In the genomic region with DNA sequence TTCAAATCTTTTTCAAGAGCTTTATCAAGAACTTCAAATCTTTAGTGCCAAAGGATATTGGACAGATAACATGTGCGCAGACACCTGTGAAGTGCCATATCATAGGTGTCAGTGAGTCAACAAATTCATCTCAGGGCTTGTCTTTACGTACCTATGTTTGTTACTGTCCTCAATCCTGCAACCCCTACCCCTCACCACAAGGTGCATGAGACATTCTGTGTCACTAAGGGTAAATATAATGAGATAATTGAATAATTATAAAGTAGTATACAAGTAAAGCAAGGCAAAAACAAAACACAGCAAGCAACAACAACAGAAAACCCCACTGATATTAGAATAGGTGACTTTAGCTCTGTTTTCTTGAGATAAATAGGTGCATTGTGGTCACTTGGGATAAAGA, we compare ENCODE assay signal across 15 cellular contexts.
A peak's percentile ranks its signal among the peaks of the same experiment; 100 is the strongest.
DNase-seq lines count a peak whose midpoint lies in the region; ATAC-seq and TF ChIP-seq lines count a peak whose summit lies in the region.
"Had no signal": no experiment of that assay in that cellular context is flagged by ENCODE, and none has a peak within 500 bp of the region (broad histone marks: within the 10 kb centered on the region; RNA-seq: fewer than 3 reads in every experiment).

No MANE protein-coding gene starts in this region.

- H3K36me3 Mint-ChIP-seq in H9 (ENCODE audit: insufficient read depth in 1 of 3, low read depth in 3 of 3), result no peaks in the 10 kb centered on the region
- H3K36me3 Mint-ChIP-seq: CD4-positive, alpha-beta memory T cell had no signal

- H3K79me2 ChIP-seq in H9 (ENCODE audit: insufficient read depth, low read length), result no peaks in the 10 kb centered on the region

- no peak overlapping the region for H3K9ac ChIP-seq in H9 (ENCODE audit: extremely low read depth, insufficient read length, low read length)
- H3K9ac ChIP-seq: BLaER1 had no signal

- no peak overlapping the region for H4K8ac ChIP-seq in H9 (replicated peaks; ENCODE audit: insufficient read length, low read depth, low read length)

- H3K27ac ChIP-seq in H9 (ENCODE audit: insufficient read length, low read depth, low read length), result no peak overlapping the region
- H3K27ac ChIP-seq in brain microvascular endothelial cell, result no peak overlapping the region
- H3K27ac ChIP-seq in lung (ENCODE audit: low read depth in 1 of 2, low read length in 1 of 2), result no peak overlapping the region
- H3K27ac ChIP-seq: BLaER1 had no signal

- in situ Hi-C loops in brain microvascular endothelial cell (cut with HindIII; ENCODE audit: low pct_ligation_motif_present, low sequenced_read_pairs), result no loop called here

- no peak overlapping the region for H3K14ac ChIP-seq in H9 (ENCODE audit: insufficient read depth, low read length)

- H3K36me3 ChIP-seq in brain microvascular endothelial cell (replicated peaks) (no peaks in the 10 kb centered on the region), lung (ENCODE audit: control insufficient read depth in 2 of 2, insufficient read depth in 2 of 2, low read length in 2 of 2) (no peaks in the 10 kb centered on the region), mucosa of descending colon (ENCODE audit: low read depth) (no peaks in the 10 kb centered on the region)
- H3K36me3 ChIP-seq: BLaER1 had no signal

- no CpG with 5 or more reads among the region's 2 CpGs for WGBS in H9 (ENCODE audit: extremely low coverage, insufficient read length, low lambda C conversion rate)
- 58 to 79% methylated on average over 2 of the region's 2 CpGs for WGBS in lung, 2 donors

- H3T11ph ChIP-seq in H9 (ENCODE audit: low read length), result no peak overlapping the region

- peak; percentile 31 for TF ChIP-seq CTCF in H9 (conservative IDR thresholded peaks at IDR 0.05)
- TF ChIP-seq CTCF in brain microvascular endothelial cell (IDR thresholded peaks at IDR 0.05; ENCODE audit: low read depth, low read length, missing control alignments), result peak; percentile 6
- no peak for TF ChIP-seq CTCF in lung (IDR thresholded peaks at IDR 0.05; ENCODE audit: control extremely low read depth, extremely low read depth)
- no peak for TF ChIP-seq CTCF in mucosa of descending colon (IDR thresholded peaks at IDR 0.05)

- H3K27me3 ChIP-seq in H9 (ENCODE audit: insufficient read depth, low read length), result no peaks in the 10 kb centered on the region
- no peaks in the 10 kb centered on the region for H3K27me3 ChIP-seq in brain microvascular endothelial cell (replicated peaks)
- H3K27me3 ChIP-seq in lung (ENCODE audit: control insufficient read depth, insufficient read depth), result no peaks in the 10 kb centered on the region
- H3K27me3 ChIP-seq: BLaER1 had no signal

- no peaks in the 10 kb centered on the region for H3K23me2 ChIP-seq in H9 (ENCODE audit: insufficient read length, low read depth, low read length, poor library complexity, severe bottlenecking)

- intact Hi-C loops in mucosa of descending colon (cut with DNase I, micrococcal nuclease), result no loop called here

- H3K23ac ChIP-seq in H9 (ENCODE audit: insufficient read length, low read depth, low read length), result no peak overlapping the region

- no peak overlapping the region for H3K56ac ChIP-seq in H9 (ENCODE audit: insufficient read length, low read depth, low read length)

- H4K20me1 ChIP-seq in H9 (ENCODE audit: control insufficient read depth, insufficient read depth, insufficient read length), result no peaks in the 10 kb centered on the region
- H4K20me1 ChIP-seq: BLaER1 had no signal

- DNase-seq in DMS53 (lab: John Stamatoyannopoulos, UW), result peak; percentile 60
- DNase-seq in H9, result no peak
- DNase-seq in brain microvascular endothelial cell, result no peak
- no peak for DNase-seq in lung (ENCODE audit: low spot score)
- DNase-seq in NCI-H2081 treated with DMSO at 0.1 percent for 48 hours (lab: John Stamatoyannopoulos, UW), result no peak
- DNase-seq in mucosa of descending colon, result no peak
- no peak for DNase-seq in UCSD-AML1 (lab: John Stamatoyannopoulos, UW; ENCODE audit: unreplicated experiment)
- DNase-seq: CD4-positive, alpha-beta memory T cell; NCI-H1092 treated with DMSO at 0.1 percent for 48 hours; NCI-H1694 treated with DMSO at 0.1 percent for 48 hours; NCI-H2227 treated with DMSO at 0.1 percent for 48 hours; NCI-H526 treated with DMSO at 0.1 percent for 48 hours had no signal

- no peak overlapping the region for H4K5ac ChIP-seq in H9 (ENCODE audit: insufficient read length, low read depth, low read length)

- H3K4me3 ChIP-seq in brain microvascular endothelial cell (ENCODE audit: low read depth, low read length) (no peak overlapping the region), lung (peak overlapping the region; percentile 9), mucosa of descending colon (no peak overlapping the region)
- H3K4me3 ChIP-seq: BLaER1, GM23338 had no signal

- ATAC-seq in lung (ENCODE audit: insufficient read depth, low FRiP score), result no peak
- ATAC-seq in mucosa of descending colon, result no peak
- ATAC-seq: GM23338, Right ventricle myocardium inferior had no signal

- H3K9me3 ChIP-seq in H9 (ENCODE audit: control insufficient read depth, low read depth, low read length) (no peaks in the 10 kb centered on the region), lung (ENCODE audit: control insufficient read depth in 2 of 2, insufficient read depth in 1 of 2, low read length in 1 of 2) (no peaks in the 10 kb centered on the region), mucosa of descending colon (no peaks in the 10 kb centered on the region)
- H3K9me3 ChIP-seq: BLaER1 had no signal

- no peaks in the 10 kb centered on the region for H3K9me3 Mint-ChIP-seq in H9
- H3K9me3 Mint-ChIP-seq: GM23338 had no signal

- H3K27ac Mint-ChIP-seq in H9, result no peak overlapping the region
- H3K27ac Mint-ChIP-seq: CD4-positive, alpha-beta memory T cell; GM23338 had no signal

- no peaks in the 10 kb centered on the region for H3K27me3 Mint-ChIP-seq in H9 (ENCODE audit: low read depth)

- no peak overlapping the region for H2BK15ac ChIP-seq in H9 (ENCODE audit: low read depth, low read length)

- no peak overlapping the region for H2BK5ac ChIP-seq in H9 (ENCODE audit: insufficient read length, low read length)

- H3K4me1 Mint-ChIP-seq in H9, result no peaks in the 10 kb centered on the region
- H3K4me1 Mint-ChIP-seq: CD4-positive, alpha-beta memory T cell; GM23338 had no signal

- no peak overlapping the region for H2AK5ac ChIP-seq in H9 (ENCODE audit: insufficient read length, low read length)

- no peak overlapping the region for H2BK12ac ChIP-seq in H9 (ENCODE audit: insufficient read length, low read depth, low read length)

- H3K4me2 ChIP-seq in H9 (ENCODE audit: insufficient read depth, insufficient read length, low read length), result no peak overlapping the region
- H3K4me2 ChIP-seq: BLaER1, GM23338 had no signal

- H2BK20ac ChIP-seq in H9 (ENCODE audit: low read depth, low read length, poor library complexity, severe bottlenecking), result no peak overlapping the region

- H3K18ac ChIP-seq in H9 (ENCODE audit: insufficient read length, low read depth, low read length), result no peak overlapping the region

- H3K79me1 ChIP-seq in H9 (ENCODE audit: insufficient read depth, low read depth, low read length, poor library complexity, severe bottlenecking), result no peaks in the 10 kb centered on the region

- no peak overlapping the region for H4K91ac ChIP-seq in H9 (ENCODE audit: insufficient read length, low read depth, low read length)

- H3K4me1 ChIP-seq in H9 (ENCODE audit: insufficient read depth, low read length) (no peaks in the 10 kb centered on the region), lung (ENCODE audit: control insufficient read depth in 2 of 2, insufficient read depth in 2 of 2, low read length in 2 of 2) (no peaks in the 10 kb centered on the region), mucosa of descending colon (ENCODE audit: low read depth) (no peaks in the 10 kb centered on the region)
- H3K4me1 ChIP-seq: BLaER1 had no signal

- H3K4me3 Mint-ChIP-seq in H9, result no peak overlapping the region
- H3K4me3 Mint-ChIP-seq: CD4-positive, alpha-beta memory T cell; GM23338 had no signal

- H2AFZ ChIP-seq in H9 (ENCODE audit: low read length), result no peak overlapping the region
- H2AFZ ChIP-seq: GM23338 had no signal

- H2BK120ac ChIP-seq in H9 (ENCODE audit: low read depth, low read length, poor library complexity, severe bottlenecking), result no peak overlapping the region

- H3K4ac ChIP-seq in H9 (ENCODE audit: low read depth, low read length), result no peak overlapping the region

Comparison
In these comparisons a context has a peak if more than half of its experiments do, and no peak if none do; other contexts are left out.
1. CTCF ChIP-seq: peak in H9 (single experiment) and brain microvascular endothelial cell (single experiment); none in lung (single experiment) and mucosa of descending colon (single experiment).